Comparison of ENCODE assay signal across 8 cellular contexts in genomic region chr3:127690823-127691452, GRCh38. TPM values are rescaled to one million over a fixed set of nuclear protein-coding genes. Genes with fewer than 3 reads are reported as not detected.
DNase-seq lines count a peak whose midpoint lies in the region; ATAC-seq and TF ChIP-seq lines count a peak whose summit lies in the region.

No MANE protein-coding gene starts in this region.

- no peaks in the 10 kb centered on the region for H3K9me3 Mint-ChIP-seq in activated naive CD4-positive, alpha-beta T cell treated with anti-CD3 and anti-CD28 coated beads, Interleukin-2, amount 50 U/mL, for 72 hours

- peaks cover 2% of the 10 kb centered on the region for H3K4me1 ChIP-seq in mucosa of descending colon (ENCODE audit: low read depth)

- H3K9me3 ChIP-seq in mucosa of descending colon = no peaks in the 10 kb centered on the region

- intact Hi-C loops in mucosa of descending colon (cut with DNase I, micrococcal nuclease) = loop anchor here in 1 of 2 donors (10.0 kb wide), 1 partner anchor 124 kb away; no protein-coding TSS in a partner anchor

- no peak for TF ChIP-seq CTCF in mucosa of descending colon (IDR thresholded peaks at IDR 0.05)

- no peak overlapping the region for H3K27ac Mint-ChIP-seq in activated naive CD4-positive, alpha-beta T cell treated with anti-CD3 and anti-CD28 coated beads, Interleukin-2, amount 50 U/mL, for 72 hours

- no peak for DNase-seq in activated naive CD4-positive, alpha-beta T cell treated with anti-CD3 and anti-CD28 coated beads, Interleukin-2, amount 50 U/mL, for 72 hours (ENCODE audit: low spot score in 2 of 2)
- no peak for DNase-seq in activated naive CD4-positive, alpha-beta T cell (lab: John Stamatoyannopoulos, UW)
- DNase-seq in NCI-H82 treated with DMSO at 0.1 percent for 48 hours (lab: John Stamatoyannopoulos, UW; ENCODE audit: unreplicated experiment) (peak; percentile 35), dedifferentiated amniotic fluid mesenchymal stem cell (ENCODE audit: extremely low spot score) (peak; percentile 19), mucosa of descending colon (peak; percentile 42 to 50 (median 47)), COLO829 (ENCODE audit: low spot score) (no peak)
- DNase-seq in activated T-cell treated with anti-CD3 and anti-CD28 coated beads, Interleukin-2, amount 50 U/mL, for 48 hours = no peak

- no peaks in the 10 kb centered on the region for H3K36me3 Mint-ChIP-seq in activated naive CD4-positive, alpha-beta T cell treated with anti-CD3 and anti-CD28 coated beads, Interleukin-2, amount 50 U/mL, for 72 hours

- H3K4me3 ChIP-seq in mucosa of descending colon = no peak overlapping the region

- ATAC-seq in activated naive CD4-positive, alpha-beta T cell treated with anti-CD3 and anti-CD28 coated beads, Interleukin-2, amount 50 U/mL, for 72 hours = peak; percentile 38 to 70
- ATAC-seq in mucosa of descending colon (peak; percentile 73), GM21529 (IDR thresholded peaks at IDR 0.05; ENCODE audit: unreplicated experiment) (no peak)

- H3K36me3 ChIP-seq in mucosa of descending colon (ENCODE audit: low read depth) = peaks cover 3% of the 10 kb centered on the region

RNA-seq across cellular contexts. Expression of gene ABTB1, which starts 18.2 kb away (rescaled TPM):
- 10 to 100 TPM; 12.2 to 27.6 TPM for total RNA-seq in activated naive CD4-positive, alpha-beta T cell treated with anti-CD3 and anti-CD28 coated beads, Interleukin-2, amount 50 U/mL, for 72 hours
- total RNA-seq in mucosa of descending colon = 10 to 100 TPM; 19.9 to 48.7 (median 33.7) TPM

Comparison
In these comparisons a context has a peak if more than half of its experiments do, and no peak if none do; other contexts are left out.
1. DNase-seq: peak in NCI-H82 treated with DMSO at 0.1 percent for 48 hours (single experiment), dedifferentiated amniotic fluid mesenchymal stem cell (single experiment) and mucosa of descending colon (3 of 3); none in activated naive CD4-positive, alpha-beta T cell treated with anti-CD3 and anti-CD28 coated beads, Interleukin-2, amount 50 U/mL, for 72 hours (0 of 2), activated naive CD4-positive, alpha-beta T cell (0 of 4), activated T-cell treated with anti-CD3 and anti-CD28 coated beads, Interleukin-2, amount 50 U/mL, for 48 hours (0 of 2) and COLO829 (single experiment).